ENCODE assay signal across 9 cellular contexts in genomic region chr21:34524671-34525601, GRCh38. TPM values are rescaled to one million over a fixed set of nuclear protein-coding genes. Genes with fewer than 3 reads are reported as not detected.
DNase-seq lines count a peak whose midpoint lies in the region; TF ChIP-seq lines count a peak whose summit lies in the region.
"Had no signal": no experiment of that assay in that cellular context is flagged by ENCODE, and none has a peak within 500 bp of the region (broad histone marks: within the 10 kb centered on the region; RNA-seq: fewer than 3 reads in every experiment).

No MANE protein-coding gene starts in this region.

- no peak overlapping the region for H3K4me3 Mint-ChIP-seq in activated naive CD4-positive, alpha-beta T cell treated with anti-CD3 and anti-CD28 coated beads for 36 hours

- peak overlapping the region; percentile 92 for H3K4me2 ChIP-seq in parathyroid adenoma (ENCODE audit: low read length)

- no peaks in the 10 kb centered on the region for H3K27me3 Mint-ChIP-seq in activated naive CD4-positive, alpha-beta T cell treated with anti-CD3 and anti-CD28 coated beads for 36 hours (ENCODE audit: low read depth)

- H3K9me3 ChIP-seq in parathyroid adenoma (ENCODE audit: control insufficient read depth, low read length), result no peaks in the 10 kb centered on the region

- peaks cover 19% of the 10 kb centered on the region for H3K79me2 ChIP-seq in parathyroid adenoma

- H3K4me1 Mint-ChIP-seq in activated naive CD4-positive, alpha-beta T cell treated with anti-CD3 and anti-CD28 coated beads for 36 hours (ENCODE audit: low read depth), result peaks cover 29% of the 10 kb centered on the region

- H2AFZ ChIP-seq in parathyroid adenoma, result no peak overlapping the region

- intact Hi-C loops in activated naive CD4-positive, alpha-beta T cell treated with anti-CD3 and anti-CD28 coated beads for 36 hours (cut with micrococcal nuclease), result loop anchor here (5.0 kb wide), 2 partner anchors 57 to 1002 kb away; no protein-coding TSS in a partner anchor

- H3K27ac ChIP-seq in parathyroid adenoma, result peak overlapping the region; percentile 100

- DNase-seq in AG10803 (ENCODE audit: low read depth), result peak; percentile 73
- DNase-seq in RPMI7951 (ENCODE audit: low read depth), result peak; percentile 33
- DNase-seq in foreskin fibroblast, result peak in 1 of 2 donors; percentile 51
- DNase-seq in OCI-M2 (lab: John Stamatoyannopoulos, UW; ENCODE audit: unreplicated experiment), result no peak
- no peak for DNase-seq in activated naive CD4-positive, alpha-beta T cell treated with anti-CD3 and anti-CD28 coated beads for 36 hours
- no peak for DNase-seq in activated gamma-delta T cell treated with Interleukin-2 at 50 U/mL for 16 hours
- no peak for DNase-seq in stimulated activated naive CD4-positive, alpha-beta T cell treated with Interleukin-2 at 50 U/mL for 16 hours (lab: John Stamatoyannopoulos, UW)
- DNase-seq: GF-D8 had no signal

- CTCF ChIA-PET in activated naive CD4-positive, alpha-beta T cell treated with anti-CD3 and anti-CD28 coated beads for 36 hours (lab: Charles Lee), result interaction anchor here (1.2 to 1.5 kb wide), 2 partner anchors 58 to 78 kb away, joined by 4 to 6 read pairs; no protein-coding TSS in a partner anchor

- H3K4me3 ChIP-seq in AG10803 (ENCODE audit: low read length), result peak overlapping the region; percentile 56
- H3K4me3 ChIP-seq in foreskin fibroblast (ENCODE audit: low read depth in 1 of 2, low read length in 2 of 2), result peak overlapping the region; percentile 46 to 69
- peak overlapping the region; percentile 95 for H3K4me3 ChIP-seq in parathyroid adenoma (ENCODE audit: low read depth, low read length)

- no peaks in the 10 kb centered on the region for H3K27me3 ChIP-seq in parathyroid adenoma (ENCODE audit: control insufficient read depth, insufficient read depth, low read length)

- peaks cover 5% of the 10 kb centered on the region for H3K36me3 Mint-ChIP-seq in activated naive CD4-positive, alpha-beta T cell treated with anti-CD3 and anti-CD28 coated beads for 36 hours (ENCODE audit: low read depth)

- peaks cover 3% of the 10 kb centered on the region for H3K9me3 Mint-ChIP-seq in activated naive CD4-positive, alpha-beta T cell treated with anti-CD3 and anti-CD28 coated beads for 36 hours

- H3K27ac Mint-ChIP-seq in activated naive CD4-positive, alpha-beta T cell treated with anti-CD3 and anti-CD28 coated beads for 36 hours, result no peak overlapping the region

- peaks cover 37% of the 10 kb centered on the region for H3K4me1 ChIP-seq in parathyroid adenoma

- H3K36me3 ChIP-seq in parathyroid adenoma (ENCODE audit: control insufficient read depth, insufficient read depth, low read length), result peaks cover 2% of the 10 kb centered on the region

- peak overlapping the region; percentile 70 for H3K9ac ChIP-seq in parathyroid adenoma

- TF ChIP-seq CTCF in AG10803 (conservative IDR thresholded peaks at IDR 0.05; ENCODE audit: low read length) (0 out of 2 replicates have a peak, but pooled peaks have one; percentile 16), foreskin fibroblast (IDR thresholded peaks at IDR 0.05; ENCODE audit: low read depth, low read length) (no peak), parathyroid adenoma (IDR thresholded peaks at IDR 0.05) (no peak)

RNA-seq across cellular contexts. Expression of gene KCNE1, which starts 12.9 kb away (rescaled TPM):
- not detected in 2 replicates for total RNA-seq in RPMI7951 (2014; rRNA removed; shearing (Covaris generic))
- total RNA-seq in activated naive CD4-positive, alpha-beta T cell treated with anti-CD3 and anti-CD28 coated beads for 36 hours, result not detected

Comparison
In these comparisons a context has a peak if more than half of its experiments do, and no peak if none do; other contexts are left out.
1. DNase-seq: peak in AG10803 (single experiment) and RPMI7951 (single experiment); none in OCI-M2 (single experiment), activated naive CD4-positive, alpha-beta T cell treated with anti-CD3 and anti-CD28 coated beads for 36 hours (single experiment), activated gamma-delta T cell treated with Interleukin-2 at 50 U/mL for 16 hours (single experiment) and stimulated activated naive CD4-positive, alpha-beta T cell treated with Interleukin-2 at 50 U/mL for 16 hours (single experiment).
2. Peak in every context shown above with its lines, with median percentiles within 50 percentile points of each other: H3K4me3 ChIP-seq.